In genomic region chr2:218001629-218002028, GRCh38 we compare ENCODE assay signal across 1 cellular context.
TF ChIP-seq lines count a peak whose summit lies in the region.

No MANE protein-coding gene starts in this region.

TF ChIP-seq in GM23338, 12 proteins besides CTCF, POLR2A, EP300 and RAD21 (continued from another document):
- TF ChIP-seq ZNF462 (CRISPR knock-in tag; IDR thresholded peaks at IDR 0.05), result no peak
- no peak for TF ChIP-seq STAT1 (IDR thresholded peaks at IDR 0.05; ENCODE audit: unreplicated experiment)
- no peak for TF ChIP-seq EZH2 (IDR thresholded peaks at IDR 0.05; ENCODE audit: low read depth, unreplicated experiment)
- TF ChIP-seq EZH2phosphoT487 (IDR thresholded peaks at IDR 0.05; ENCODE audit: unreplicated experiment), result no peak
- no peak for TF ChIP-seq NANOG (IDR thresholded peaks at IDR 0.05; ENCODE audit: borderline replicate concordance)
- no peak for TF ChIP-seq ETS1 (IDR thresholded peaks at IDR 0.05)
- no peak for TF ChIP-seq JUNB (IDR thresholded peaks at IDR 0.05; ENCODE audit: unreplicated experiment)
- TF ChIP-seq CREB1 (CRISPR knock-in tag; IDR thresholded peaks at IDR 0.05; ENCODE audit: low read depth), result no peak
TF ChIP-seq in GM23338: peak in this region for 0.
